ENCODE assay signal across 8 cellular contexts in genomic region chr2:161063946-161064306, GRCh38.
DNase-seq lines count a peak whose midpoint lies in the region; ATAC-seq, FAIRE-seq and TF ChIP-seq lines count a peak whose summit lies in the region.

No MANE protein-coding gene starts in this region.

- no peaks in the 10 kb centered on the region for H3K36me3 ChIP-seq in RWPE2 (ENCODE audit: low read depth)
- no peaks in the 10 kb centered on the region for H3K36me3 ChIP-seq in osteoblast (ENCODE audit: insufficient read depth, low read length)
- H3K36me3 ChIP-seq in heart right ventricle, result no peaks in the 10 kb centered on the region
- no peaks in the 10 kb centered on the region for H3K36me3 ChIP-seq in body of pancreas (replicated peaks in 1 of 2; ENCODE audit: insufficient read depth in 1 of 2, low read depth in 2 of 2)

- H4K20me1 ChIP-seq in osteoblast (ENCODE audit: insufficient read depth, low read length), result no peaks in the 10 kb centered on the region

- no peak for TF ChIP-seq POLR2A in body of pancreas (IDR thresholded peaks at IDR 0.05)

- H3K27me3 ChIP-seq in RWPE2 (ENCODE audit: insufficient read depth, poor library complexity, severe bottlenecking), result no peaks in the 10 kb centered on the region
- no peaks in the 10 kb centered on the region for H3K27me3 ChIP-seq in osteoblast (ENCODE audit: insufficient read depth, low read length)
- H3K27me3 ChIP-seq in heart right ventricle, result no peaks in the 10 kb centered on the region
- H3K27me3 ChIP-seq in body of pancreas, result no peaks in the 10 kb centered on the region

- H3K4me2 ChIP-seq in osteoblast (ENCODE audit: insufficient read depth, low read length), result peak overlapping the region; percentile 90

- no peak for FAIRE-seq in RCC 7860 (lab: Jason Lieb, UNC)

- intact Hi-C loops in heart right ventricle (cut with DNase I) (loop anchor here in 3 of 10 donors (5.0 to 10.0 kb wide), 3 partner anchors 949 to 959 kb away; no protein-coding TSS in a partner anchor), body of pancreas (cut with DNase I) (no loop called here)

- H3K9me3 ChIP-seq in RWPE2 (ENCODE audit: severe bottlenecking) (no peaks in the 10 kb centered on the region), osteoblast (ENCODE audit: low read depth, low read length) (no peaks in the 10 kb centered on the region), heart right ventricle (no peaks in the 10 kb centered on the region), body of pancreas (no peaks in the 10 kb centered on the region)

- peak; percentile 73 for TF ChIP-seq CTCF in RWPE2 (IDR thresholded peaks at IDR 0.05; ENCODE audit: poor library complexity, severe bottlenecking)
- TF ChIP-seq CTCF in osteoblast (IDR thresholded peaks at IDR 0.05; ENCODE audit: extremely low read depth, low read depth, low read length), result peak; percentile 4
- TF ChIP-seq CTCF in GM13976 (IDR thresholded peaks at IDR 0.05; ENCODE audit: borderline replicate concordance, control extremely low read depth, extremely low read depth, insufficient read depth, missing control alignments), result no peak
- TF ChIP-seq CTCF in heart right ventricle (IDR thresholded peaks at IDR 0.05), result peak in 2 of 9 donors; percentile 3 to 10
- TF ChIP-seq CTCF in body of pancreas (IDR thresholded peaks at IDR 0.05), result peak in 1 of 7 experiments; percentile 1

- H3K27ac ChIP-seq in RWPE2 (ENCODE audit: poor library complexity, severe bottlenecking), result no peak overlapping the region
- H3K27ac ChIP-seq in osteoblast (ENCODE audit: low read depth, low read length), result no peak overlapping the region
- no peak overlapping the region for H3K27ac ChIP-seq in heart right ventricle
- no peak overlapping the region for H3K27ac ChIP-seq in body of pancreas

- DNase-seq in RWPE2 (ENCODE audit: low spot score) (no peak), osteoblast (ENCODE audit: insufficient read length, low spot score, missing footprints) (peak; percentile 13), GM13976 (ENCODE audit: low spot score) (no peak), heart right ventricle (no peak), body of pancreas (no peak), RCC 7860 (ENCODE audit: low spot score) (no peak)

- ATAC-seq in GM19397 (IDR thresholded peaks at IDR 0.05; ENCODE audit: unreplicated experiment), result peak; percentile 38
- peak; percentile 25 for ATAC-seq in HG02870 (IDR thresholded peaks at IDR 0.05; ENCODE audit: unreplicated experiment)
- peak; percentile 35; the same call in 2 of the 3 replicates for ATAC-seq in RWPE2 (ENCODE audit: low read depth)
- ATAC-seq in heart right ventricle, result no peak
- ATAC-seq in body of pancreas, result no peak

- no peaks in the 10 kb centered on the region for H3K4me1 ChIP-seq in RWPE2 (ENCODE audit: insufficient read depth, poor library complexity, severe bottlenecking)
- peaks cover 8% of the 10 kb centered on the region for H3K4me1 ChIP-seq in osteoblast (ENCODE audit: insufficient read depth, low read length)
- H3K4me1 ChIP-seq in heart right ventricle, result peaks cover 0 to 23% (median 8%) of the 10 kb centered on the region in 9 donors
- H3K4me1 ChIP-seq in body of pancreas, result peaks cover 5% of the 10 kb centered on the region

- no peaks in the 10 kb centered on the region for H3K79me2 ChIP-seq in osteoblast (ENCODE audit: insufficient read depth, low read length)

- in situ Hi-C loops in GM13976 (cut with MboI; ENCODE audit: low sequenced_read_pairs, unreplicated experiment), result no loop called here

- 18 to 23% methylated on average over 2 of the region's 2 CpGs for WGBS in heart right ventricle, 2 donors
- 3 to 10% methylated on average over 2 of the region's 2 CpGs for WGBS in body of pancreas, 2 donors

- H2AFZ ChIP-seq in osteoblast (ENCODE audit: low read length), result peak overlapping the region; percentile 84

- H3K4me3 ChIP-seq in RWPE2 (ENCODE audit: severe bottlenecking), result no peak overlapping the region
- no peak overlapping the region for H3K4me3 ChIP-seq in osteoblast (ENCODE audit: insufficient read depth, low read length)
- no peak overlapping the region for H3K4me3 ChIP-seq in heart right ventricle
- no peak overlapping the region for H3K4me3 ChIP-seq in body of pancreas

Comparison
In these comparisons a context has a peak if more than half of its experiments do, and no peak if none do; other contexts are left out.
1. ATAC-seq: peak in GM19397 (single experiment), HG02870 (single experiment) and RWPE2 (single experiment); none in heart right ventricle (0 of 8) and body of pancreas (single experiment).